19 cellular contexts compared by ENCODE assay signal in genomic region chr11:63552921-63553320, GRCh38. TPM values are rescaled to one million over a fixed set of nuclear protein-coding genes. Genes with fewer than 3 reads are reported as not detected.
DNase-seq lines count a peak whose midpoint lies in the region; ATAC-seq and TF ChIP-seq lines count a peak whose summit lies in the region.
"Had no signal": no experiment of that assay in that cellular context is flagged by ENCODE, and none has a peak within 500 bp of the region (broad histone marks: within the 10 kb centered on the region; RNA-seq: fewer than 3 reads in every experiment).

No MANE protein-coding gene starts in this region.

- no peak for DNase-seq in T-helper 2 cell treated with Interferon-gamma antibody and Interleukin-4, amounts not matched to agents 5 μg/mL and 100 μg/mL, for 36 hours (ENCODE audit: low spot score)
- no peak for DNase-seq in T-helper 2 cell
- peak; percentile 64 for DNase-seq in PC-3
- DNase-seq in central memory CD8-positive, alpha-beta T cell (ENCODE audit: low spot score in 2 of 2): no peak
- no peak for DNase-seq in trophoblast cell
- DNase-seq in NCI-H1417 (lab: John Stamatoyannopoulos, UW): no peak
- DNase-seq in NCI-H774 (lab: John Stamatoyannopoulos, UW): no peak
- DNase-seq: 8988T, hippocampal formation, NCI-H1694 treated with DMSO at 0.1 percent for 48 hours had no signal

- H2BK5ac ChIP-seq in trophoblast cell (ENCODE audit: low read depth, low read length, poor library complexity): no peak overlapping the region

- BruUV-seq in PC-3 (replicated peaks; lab: Mats Ljungman, UMichigan): no TSS peak

- H3K27ac ChIP-seq in PC-3 (ENCODE audit: low read length) (peak overlapping the region; percentile 44), trophoblast cell (ENCODE audit: low read depth, low read length) (no peak overlapping the region)
- H3K27ac ChIP-seq: SJSA1, VCaP had no signal

- H3K4me3 ChIP-seq in PC-3 (ENCODE audit: low read length): no peak overlapping the region
- no peak overlapping the region for H3K4me3 ChIP-seq in trophoblast cell (ENCODE audit: low read depth, low read length)
- H3K4me3 ChIP-seq: dorsolateral prefrontal cortex, SJSA1 had no signal

- H2BK12ac ChIP-seq in trophoblast cell (ENCODE audit: low read length): no peak overlapping the region

- H3K9me2 ChIP-seq in PC-3 (replicated peaks; ENCODE audit: low read length): no peaks in the 10 kb centered on the region

- no peaks in the 10 kb centered on the region for H3K27me3 Mint-ChIP-seq in T-helper 2 cell treated with Interferon-gamma antibody and Interleukin-4, amounts not matched to agents 5 μg/mL and 100 μg/mL, for 36 hours (ENCODE audit: low read depth)
- H3K27me3 Mint-ChIP-seq in central memory CD8-positive, alpha-beta T cell: no peaks in the 10 kb centered on the region

- H4K8ac ChIP-seq in trophoblast cell (ENCODE audit: low read depth, low read length): no peak overlapping the region

- H2AK5ac ChIP-seq in trophoblast cell (ENCODE audit: low read length): peak overlapping the region; percentile 72

- POLR2A ChIA-PET in PC-3 (lab: Charles Lee; ENCODE audit: unreplicated experiment): no interaction called here

- TF ChIP-seq CTCF in PC-3 (conservative IDR thresholded peaks at IDR 0.05; ENCODE audit: low read depth, low read length): no peak

- H3K36me3 Mint-ChIP-seq in T-helper 2 cell treated with Interferon-gamma antibody and Interleukin-4, amounts not matched to agents 5 μg/mL and 100 μg/mL, for 36 hours (ENCODE audit: low read depth): peaks cover 9% of the 10 kb centered on the region
- peaks cover 25% of the 10 kb centered on the region for H3K36me3 Mint-ChIP-seq in central memory CD8-positive, alpha-beta T cell (ENCODE audit: insufficient read depth)
- H3K36me3 Mint-ChIP-seq: brain had no signal

- no peak overlapping the region for H3K18ac ChIP-seq in trophoblast cell (ENCODE audit: low read length)

- H3K4ac ChIP-seq in trophoblast cell (ENCODE audit: low read depth, low read length): no peak overlapping the region

- peak; percentile 88 for ATAC-seq in PC-3
- ATAC-seq in central memory CD8-positive, alpha-beta T cell (replicated peaks; ENCODE audit: extremely low read depth, poor library complexity, severe bottlenecking): no peak
- ATAC-seq in HG02852 (IDR thresholded peaks at IDR 0.05; ENCODE audit: unreplicated experiment): no peak

- H3K4me1 ChIP-seq in PC-3 (ENCODE audit: insufficient read depth, low read length): peaks cover 17% of the 10 kb centered on the region
- H3K4me1 ChIP-seq in trophoblast cell (ENCODE audit: control insufficient read depth in 1 of 2, insufficient read depth in 2 of 2, low read length in 2 of 2): no peaks in the 10 kb centered on the region
- H3K4me1 ChIP-seq: SJSA1 had no signal

- H4K91ac ChIP-seq in trophoblast cell (ENCODE audit: low read depth, low read length): no peak overlapping the region

- H3K14ac ChIP-seq in trophoblast cell (ENCODE audit: low read length): no peak overlapping the region

- intact Hi-C loops in PC-3 (cut with micrococcal nuclease): no loop called here

- H4K20me1 ChIP-seq in PC-3 (ENCODE audit: low read length): no peaks in the 10 kb centered on the region

- no peak overlapping the region for H3K23ac ChIP-seq in trophoblast cell (ENCODE audit: low read length)

- CTCF ChIA-PET in PC-3 (lab: Charles Lee): no interaction called here

- H3K4me2 ChIP-seq in PC-3 (ENCODE audit: low read length): no peak overlapping the region
- no peak overlapping the region for H3K4me2 ChIP-seq in trophoblast cell (ENCODE audit: low read length)

- H3F3A ChIP-seq in PC-3 (ENCODE audit: low read length, unreplicated experiment): no peaks in the 10 kb centered on the region

- H3K27me3 ChIP-seq in PC-3 (ENCODE audit: low read length): no peaks in the 10 kb centered on the region
- no peaks in the 10 kb centered on the region for H3K27me3 ChIP-seq in trophoblast cell (ENCODE audit: insufficient read depth, low read length)
- H3K27me3 ChIP-seq: dorsolateral prefrontal cortex, SJSA1 had no signal

- H3K36me3 ChIP-seq in PC-3 (ENCODE audit: low read depth, low read length) (no peaks in the 10 kb centered on the region), trophoblast cell (ENCODE audit: control insufficient read depth in 1 of 2, insufficient read depth in 2 of 2, low read length in 2 of 2) (no peaks in the 10 kb centered on the region)
- H3K36me3 ChIP-seq: SJSA1 had no signal

- peak overlapping the region; percentile 22 for H2AFZ ChIP-seq in PC-3 (ENCODE audit: low read length)
- no peak overlapping the region for H2AFZ ChIP-seq in trophoblast cell (ENCODE audit: insufficient read depth, low read length, poor library complexity)

- no CpG with 5 or more reads among the region's 7 CpGs for WGBS in trophoblast cell (ENCODE audit: extremely low coverage, insufficient coverage, insufficient read length)

- peaks cover 38% of the 10 kb centered on the region for H3K4me1 Mint-ChIP-seq in T-helper 2 cell treated with Interferon-gamma antibody and Interleukin-4, amounts not matched to agents 5 μg/mL and 100 μg/mL, for 36 hours (ENCODE audit: low read depth)
- H3K4me1 Mint-ChIP-seq in central memory CD8-positive, alpha-beta T cell: peaks cover 63% of the 10 kb centered on the region

- H3K9me3 Mint-ChIP-seq in T-helper 2 cell treated with Interferon-gamma antibody and Interleukin-4, amounts not matched to agents 5 μg/mL and 100 μg/mL, for 36 hours: no peaks in the 10 kb centered on the region
- no peaks in the 10 kb centered on the region for H3K9me3 Mint-ChIP-seq in central memory CD8-positive, alpha-beta T cell
- H3K9me3 Mint-ChIP-seq: brain had no signal

- no peaks in the 10 kb centered on the region for H3K79me2 ChIP-seq in PC-3 (ENCODE audit: low read length)
- H3K79me2 ChIP-seq in trophoblast cell (ENCODE audit: control insufficient read depth, insufficient read depth, low read length, poor library complexity): no peaks in the 10 kb centered on the region

- H2BK120ac ChIP-seq in trophoblast cell (ENCODE audit: insufficient read depth, low read length, poor library complexity): peak overlapping the region; percentile 57

- no peak overlapping the region for H3K9ac ChIP-seq in PC-3 (ENCODE audit: low read length)
- H3K9ac ChIP-seq in trophoblast cell (ENCODE audit: low read length): no peak overlapping the region

- no peaks in the 10 kb centered on the region for H3K9me3 ChIP-seq in PC-3 (ENCODE audit: low read length)
- no peaks in the 10 kb centered on the region for H3K9me3 ChIP-seq in trophoblast cell (ENCODE audit: insufficient read depth, low read depth, low read length)
- H3K9me3 ChIP-seq: SJSA1 had no signal

- H4K12ac ChIP-seq in trophoblast cell (ENCODE audit: low read depth, low read length): no peak overlapping the region

- H3K27ac Mint-ChIP-seq in T-helper 2 cell treated with Interferon-gamma antibody and Interleukin-4, amounts not matched to agents 5 μg/mL and 100 μg/mL, for 36 hours: peak overlapping the region; percentile 96
- H3K27ac Mint-ChIP-seq in central memory CD8-positive, alpha-beta T cell (ENCODE audit: low read depth): peak overlapping the region; percentile 96

- peaks cover 1% of the 10 kb centered on the region for H3K79me1 ChIP-seq in trophoblast cell (ENCODE audit: low read length)

- peak overlapping the region; percentile 80 for H3K4me3 Mint-ChIP-seq in T-helper 2 cell treated with Interferon-gamma antibody and Interleukin-4, amounts not matched to agents 5 μg/mL and 100 μg/mL, for 36 hours
- H3K4me3 Mint-ChIP-seq in central memory CD8-positive, alpha-beta T cell: peak overlapping the region; percentile 85

RNA-seq across cellular contexts. Expression of gene PLAAT2, which starts 10.3 kb away (rescaled TPM):
- 3.0 and 5.6 TPM in 2 replicates for total RNA-seq in PC-3 (2014; rRNA removed)
- 0.18 and 0.22 TPM in 2 replicates for polyA plus RNA-seq in trophoblast cell (2013)
- total RNA-seq: LHCN-M2, NCI-H460, OCI-LY7, posterior vena cava had no signal

RNA-seq across cellular contexts. Expression of gene PLAAT4, which starts 16.3 kb away (rescaled TPM):
- total RNA-seq in PC-3 (2014; rRNA removed): 5.4 and 5.6 TPM in 2 replicates
- 0.79 and 0.99 TPM in 2 replicates for polyA plus RNA-seq in trophoblast cell (2013)
- total RNA-seq: NCI-H460 had no signal

RNA-seq across cellular contexts. Expression of gene LGALS12, which starts 47.0 kb away (rescaled TPM):
- 0.07 TPM in 1 of 2 replicates, not detected in the other for total RNA-seq in PC-3 (2014; rRNA removed)
- polyA plus RNA-seq in trophoblast cell (2013): 1.4 and 1.5 TPM in 2 replicates
- total RNA-seq: LHCN-M2, NCI-H460, OCI-LY7 had no signal
